ENCODE assay signal across 1 cellular context in the genomic region with DNA sequence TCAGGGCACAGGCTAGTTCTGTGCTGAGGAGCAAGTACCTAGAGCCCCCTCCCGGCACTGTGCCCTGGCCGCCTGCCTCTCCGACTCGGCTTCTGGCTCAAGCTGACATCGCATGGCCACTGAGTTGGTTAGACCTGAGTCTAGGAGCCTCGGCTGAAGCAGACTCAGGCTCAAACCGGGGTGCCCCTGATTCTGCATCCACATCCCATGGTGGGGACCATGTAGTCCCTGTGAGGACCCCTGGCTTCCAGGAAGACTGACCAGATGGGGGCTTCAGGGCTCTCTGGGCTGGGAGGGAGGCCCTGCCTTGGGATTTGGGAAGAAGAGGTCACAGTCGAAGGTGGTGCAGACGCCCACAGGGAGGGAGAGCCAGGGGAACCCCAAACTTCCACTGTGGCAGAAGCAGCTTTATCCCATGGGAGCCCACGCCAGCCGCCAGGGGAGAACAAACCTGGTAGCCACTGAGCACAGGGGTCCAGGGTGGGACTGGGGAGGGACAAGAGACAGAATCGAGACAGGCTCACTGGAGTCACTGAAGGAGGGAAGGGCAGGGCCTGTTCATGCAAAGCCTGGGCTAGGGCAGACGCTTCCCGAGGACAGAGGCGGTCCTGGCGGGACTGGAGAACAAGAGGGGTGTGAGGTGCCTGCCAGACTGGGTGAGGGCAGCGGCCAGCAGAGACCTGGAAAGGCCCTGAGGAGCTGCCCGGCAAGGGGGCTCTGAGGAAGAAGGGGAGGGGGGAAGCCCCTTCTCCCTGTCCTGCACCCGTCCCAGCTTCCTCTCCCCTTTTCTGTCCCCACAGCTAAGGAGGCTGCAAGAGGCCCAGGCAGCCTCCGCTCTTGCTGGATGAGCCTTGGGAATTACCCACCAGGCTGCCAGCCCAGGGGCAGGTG.
TF ChIP-seq lines count a peak whose summit lies in the region.

No MANE protein-coding gene starts in this region.

TF ChIP-seq in H1, 55 proteins besides CTCF, POLR2A, EP300 and RAD21:
- TF ChIP-seq YY1 (IDR thresholded peaks at IDR 0.05; ENCODE audit: low read depth, low read length) (no peak), TEAD4 (IDR thresholded peaks at IDR 0.05; ENCODE audit: low read depth, low read length) (no peak), POLR2AphosphoS5 (IDR thresholded peaks at IDR 0.05; ENCODE audit: low read depth, low read length) (no peak), ASH2L (IDR thresholded peaks at IDR 0.05; ENCODE audit: low read length) (no peak), SIX5 (IDR thresholded peaks at IDR 0.05; ENCODE audit: low read depth, low read length) (no peak), FOSL1 (IDR thresholded peaks at IDR 0.05; ENCODE audit: insufficient read depth, low read depth, low read length) (no peak), TAF1 (IDR thresholded peaks at IDR 0.05; ENCODE audit: low read depth, low read length) (no peak), KDM4A (IDR thresholded peaks at IDR 0.05; ENCODE audit: low read depth, low read length, severe bottlenecking) (no peak), JUN (IDR thresholded peaks at IDR 0.05; ENCODE audit: low read depth, low read length) (no peak), CTBP2 (IDR thresholded peaks at IDR 0.05; ENCODE audit: borderline replicate concordance, insufficient read depth, insufficient read length, low read length) (no peak), HDAC6 (IDR thresholded peaks at IDR 0.05; ENCODE audit: low read depth, low read length) (no peak), KDM1A (IDR thresholded peaks at IDR 0.05; ENCODE audit: borderline replicate concordance, low read length) (no peak), RFX5 (IDR thresholded peaks at IDR 0.05; ENCODE audit: borderline replicate concordance, low read depth, low read length) (no peak), CREB1 (IDR thresholded peaks at IDR 0.05) (no peak), TAF7 (optimal IDR thresholded peaks at IDR 0.05; ENCODE audit: borderline replicate concordance, low read depth, low read length) (no peak), BACH1 (IDR thresholded peaks at IDR 0.05; ENCODE audit: low read length) (no peak)
- TF ChIP-seq, protein P1, sequence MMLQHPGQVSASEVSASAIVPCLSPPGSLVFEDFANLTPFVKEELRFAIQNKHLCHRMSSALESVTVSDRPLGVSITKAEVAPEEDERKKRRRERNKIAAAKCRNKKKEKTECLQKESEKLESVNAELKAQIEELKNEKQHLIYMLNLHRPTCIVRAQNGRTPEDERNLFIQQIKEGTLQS (IDR thresholded peaks at IDR 0.05; ENCODE audit: insufficient read depth, low read depth, low read length) = no peak
- TF ChIP-seq, protein P2, sequence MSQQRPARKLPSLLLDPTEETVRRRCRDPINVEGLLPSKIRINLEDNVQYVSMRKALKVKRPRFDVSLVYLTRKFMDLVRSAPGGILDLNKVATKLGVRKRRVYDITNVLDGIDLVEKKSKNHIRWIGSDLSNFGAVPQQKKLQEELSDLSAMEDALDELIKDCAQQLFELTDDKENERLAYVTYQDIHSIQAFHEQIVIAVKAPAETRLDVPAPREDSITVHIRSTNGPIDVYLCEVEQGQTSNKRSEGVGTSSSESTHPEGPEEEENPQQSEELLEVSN (IDR thresholded peaks at IDR 0.05) = no peak
